Comparison of ENCODE assay signal across 8 cellular contexts in genomic region chr1:154272999-154273563, GRCh38. TPM values are rescaled to one million over a fixed set of nuclear protein-coding genes. Genes with fewer than 3 reads are reported as not detected.
DNase-seq lines count a peak whose midpoint lies in the region; ATAC-seq and TF ChIP-seq lines count a peak whose summit lies in the region.

No MANE protein-coding gene starts in this region.

- 45 to 47% (median 46%) methylated on average over 13 of the region's 13 CpGs for WGBS in adrenal gland, 4 donors
- WGBS in testis, 2 donors, result 32 to 36% methylated on average over 13 of the region's 13 CpGs

- intact Hi-C loops in adrenal gland (cut with DNase I) (no loop called here), testis (cut with DNase I; ENCODE audit: low total_unique reads) (no loop called here)

- H3K27ac Mint-ChIP-seq in T-helper 2 cell treated with Interferon-gamma antibody and Interleukin-4, amounts not matched to agents 5 μg/mL and 100 μg/mL, for 36 hours, result peak overlapping the region; percentile 96

- H3K4me3 Mint-ChIP-seq in T-helper 2 cell treated with Interferon-gamma antibody and Interleukin-4, amounts not matched to agents 5 μg/mL and 100 μg/mL, for 36 hours, result peak overlapping the region; percentile 99

- TF ChIP-seq POLR2A in adrenal gland (IDR thresholded peaks at IDR 0.05) (no peak), testis (IDR thresholded peaks at IDR 0.05) (no peak)

- H3K27me3 Mint-ChIP-seq in T-helper 2 cell treated with Interferon-gamma antibody and Interleukin-4, amounts not matched to agents 5 μg/mL and 100 μg/mL, for 36 hours (ENCODE audit: low read depth), result no peaks in the 10 kb centered on the region

- no peaks in the 10 kb centered on the region for H3K27me3 ChIP-seq in adrenal gland
- H3K27me3 ChIP-seq in kidney epithelial cell (ENCODE audit: control insufficient read depth, insufficient read depth, low read length), result no peaks in the 10 kb centered on the region
- no peaks in the 10 kb centered on the region for H3K27me3 ChIP-seq in testis

- H3K9me3 ChIP-seq in adrenal gland (replicated peaks in 1 of 3) (no peaks in the 10 kb centered on the region), testis (no peaks in the 10 kb centered on the region)

- no peak for DNase-seq in T-helper 2 cell treated with Interferon-gamma antibody and Interleukin-4, amounts not matched to agents 5 μg/mL and 100 μg/mL, for 36 hours (ENCODE audit: low spot score)
- DNase-seq in T-helper 2 cell (no peak), adrenal gland (no peak), kidney epithelial cell (ENCODE audit: low read depth) (no peak), testis (no peak), HuH-7 (ENCODE audit: low spot score) (no peak), cerebellum (ENCODE audit: low spot score) (no peak)

- H3K36me3 Mint-ChIP-seq in T-helper 2 cell treated with Interferon-gamma antibody and Interleukin-4, amounts not matched to agents 5 μg/mL and 100 μg/mL, for 36 hours (ENCODE audit: low read depth), result peaks cover 41% of the 10 kb centered on the region

- H3K4me1 ChIP-seq in adrenal gland (replicated peaks in 1 of 2), result peaks cover 10 to 11% of the 10 kb centered on the region in 2 donors
- H3K4me1 ChIP-seq in testis, result peaks cover 4% of the 10 kb centered on the region

- H3K4me1 Mint-ChIP-seq in T-helper 2 cell treated with Interferon-gamma antibody and Interleukin-4, amounts not matched to agents 5 μg/mL and 100 μg/mL, for 36 hours (ENCODE audit: low read depth), result peaks cover 23% of the 10 kb centered on the region

- peak overlapping the region in 4 of 5 donors; percentile 70 to 92 (median 83) for H3K27ac ChIP-seq in adrenal gland
- peak overlapping the region; percentile 67 to 90 for H3K27ac ChIP-seq in testis

- H3K36me3 ChIP-seq in adrenal gland (replicated peaks in 1 of 2) (peaks cover 0 to 41% of the 10 kb centered on the region in 2 donors), kidney epithelial cell (ENCODE audit: control insufficient read depth, insufficient read depth, low read length) (peaks cover 1% of the 10 kb centered on the region), testis (ENCODE audit: low read depth, missing control alignments) (no peaks in the 10 kb centered on the region)

- H3K9me3 Mint-ChIP-seq in T-helper 2 cell treated with Interferon-gamma antibody and Interleukin-4, amounts not matched to agents 5 μg/mL and 100 μg/mL, for 36 hours, result no peaks in the 10 kb centered on the region

- H3K4me3 ChIP-seq in adrenal gland (peak overlapping the region in 3 of 4 donors; percentile 18 to 72 (median 44)), kidney epithelial cell (ENCODE audit: low read depth, low read length) (peak overlapping the region; percentile 87), testis (peak overlapping the region; percentile 73 to 85)

- ATAC-seq in HG03175 (IDR thresholded peaks at IDR 0.05; ENCODE audit: unreplicated experiment), result no peak

- TF ChIP-seq CTCF in adrenal gland (IDR thresholded peaks at IDR 0.05) (no peak), kidney epithelial cell (IDR thresholded peaks at IDR 0.05; ENCODE audit: insufficient read depth, low read length, poor library complexity, severe bottlenecking) (no peak), testis (IDR thresholded peaks at IDR 0.05) (no peak)

RNA-seq across cellular contexts. Expression of gene HAX1, which starts 0.7 kb away (rescaled TPM):
- 100 to 1,000 TPM in 3 of 8 donors, 10 to 100 TPM in 5; 80.7 to 121 (median 97.0) TPM for total RNA-seq in adrenal gland
- polyA plus RNA-seq in adrenal gland, result 100 to 1,000 TPM; 180 to 243 (median 182) TPM
- 106 and 117 TPM in 2 replicates for total RNA-seq in kidney epithelial cell
- 10 to 100 TPM; 92.7 to 98.9 TPM for total RNA-seq in testis
- polyA plus RNA-seq in testis (ENCODE audit: insufficient read depth, low read depth, low replicate concordance), result 192 TPM
- total RNA-seq in cerebellum, result 31.3 TPM

RNA-seq across cellular contexts. Expression of gene AQP10, which starts 47.8 kb away (rescaled TPM):
- total RNA-seq in adrenal gland (not detected), kidney epithelial cell (not detected in 2 replicates), testis (1 to 10 TPM; 2.0 to 2.2 TPM), cerebellum (not detected)
- polyA plus RNA-seq in adrenal gland (not detected), testis (ENCODE audit: insufficient read depth, low read depth, low replicate concordance) (0.41 TPM)

RNA-seq across cellular contexts. Expression of gene ATP8B2, which starts 52.2 kb away (rescaled TPM):
- 10 to 100 TPM; 21.2 to 80.8 (median 26.3) TPM for total RNA-seq in adrenal gland
- 10 to 100 TPM in 2 of 3 donors, 1 to 10 TPM in 1; 9.9 to 15.4 (median 11.6) TPM for polyA plus RNA-seq in adrenal gland
- total RNA-seq in kidney epithelial cell, result 30.9 and 45.2 TPM in 2 replicates
- total RNA-seq in testis, result 100 to 1,000 TPM; 179 to 204 TPM
- polyA plus RNA-seq in testis (ENCODE audit: insufficient read depth, low read depth, low replicate concordance), result 50.9 TPM
- 39.7 TPM for total RNA-seq in cerebellum

RNA-seq across cellular contexts. Expression of gene UBAP2L, which starts 52.3 kb away (rescaled TPM):
- total RNA-seq in adrenal gland (100 to 1,000 TPM in 4 of 8 donors, 10 to 100 TPM in 4; 51.0 to 152 (median 97.5) TPM), kidney epithelial cell (61.7 and 70.9 TPM in 2 replicates), testis (100 to 1,000 TPM; 159 to 166 TPM), cerebellum (84.7 TPM)
- polyA plus RNA-seq in adrenal gland (100 to 1,000 TPM in 2 of 3 donors, 10 to 100 TPM in 1; 88.9 to 185 (median 101) TPM), testis (ENCODE audit: insufficient read depth, low read depth, low replicate concordance) (174 TPM)
